In the genomic region with DNA sequence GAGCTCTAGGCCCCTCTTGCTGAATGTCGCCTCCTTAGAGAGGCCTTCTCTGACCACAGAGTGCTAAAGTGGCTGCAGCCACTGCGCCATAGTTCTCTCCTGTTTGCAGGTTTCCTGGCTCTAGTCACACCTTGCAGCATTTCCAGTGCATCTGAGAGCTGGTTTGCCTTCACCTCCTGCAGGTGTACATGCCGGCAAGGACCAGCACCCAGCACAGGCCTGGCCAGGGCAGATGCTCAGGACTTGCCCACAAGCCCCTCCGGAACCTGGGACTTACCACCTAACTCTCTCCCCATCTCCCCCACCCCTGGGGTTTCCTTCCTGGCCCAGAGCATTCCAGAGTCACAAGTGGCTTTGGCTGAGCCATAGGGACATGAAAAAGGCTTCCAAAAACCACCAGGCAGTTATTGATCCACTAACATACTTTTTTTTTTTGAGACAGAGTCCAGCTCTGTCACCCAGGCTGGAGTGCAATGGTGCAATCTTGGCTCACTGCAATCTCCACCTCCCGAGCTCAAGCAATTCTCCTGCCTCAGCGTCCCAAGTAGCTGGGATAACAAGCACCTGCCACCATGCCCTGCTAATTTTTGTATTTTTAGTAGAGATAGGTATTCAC, we compare ENCODE assay signal across 18 cellular contexts. TPM values are rescaled to one million over a fixed set of nuclear protein-coding genes. Genes with fewer than 3 reads are reported as not detected.
A peak's percentile ranks its signal among the peaks of the same experiment; 100 is the strongest.
DNase-seq lines count a peak whose midpoint lies in the region; ATAC-seq and TF ChIP-seq lines count a peak whose summit lies in the region.
"Had no signal": no experiment of that assay in that cellular context is flagged by ENCODE, and none has a peak within 500 bp of the region (broad histone marks: within the 10 kb centered on the region; RNA-seq: fewer than 3 reads in every experiment).

No MANE protein-coding gene starts in this region.

- H3K23ac ChIP-seq in H9 (ENCODE audit: insufficient read length, low read depth, low read length), result no peak overlapping the region

- H3K27ac Mint-ChIP-seq in activated CD4-positive, alpha-beta T cell treated with anti-CD3 and anti-CD28 coated beads, Interleukin-2, amount 10 ng/mL, durations not matched to agents 24 days and 14 days, result peak overlapping the region; percentile 67
- H3K27ac Mint-ChIP-seq in H9 (peak overlapping the region in 2 of 3 experiments; percentile 67 to 68; a peak in 3 of 7 replicates), neural crest cell (ENCODE audit: unreplicated experiment) (peak overlapping the region; percentile 4)
- H3K27ac Mint-ChIP-seq in activated naive CD4-positive, alpha-beta T cell treated with anti-CD3 and anti-CD28 coated beads, Interleukin-2, amount 50 U/mL, for 72 hours, result peak overlapping the region in 1 of 2 donors; percentile 62

- no peak overlapping the region for H2AFZ ChIP-seq in H9 (ENCODE audit: low read length)

- H3K27me3 ChIP-seq in H9 (ENCODE audit: insufficient read depth, low read length), result no peaks in the 10 kb centered on the region
- H3K27me3 ChIP-seq in body of pancreas, result no peaks in the 10 kb centered on the region
- H3K27me3 ChIP-seq in uterus, result no peaks in the 10 kb centered on the region
- H3K27me3 ChIP-seq: tibial artery had no signal

- no CpG with 5 or more reads among the region's 6 CpGs for WGBS in H9 (ENCODE audit: extremely low coverage, insufficient read length, low lambda C conversion rate)
- WGBS in body of pancreas, 2 donors, result 54 to 59% methylated on average over 6 of the region's 6 CpGs

- H3K36me3 ChIP-seq in body of pancreas (replicated peaks in 1 of 2; ENCODE audit: insufficient read depth in 1 of 2, low read depth in 2 of 2) (no peaks in the 10 kb centered on the region), uterus (no peaks in the 10 kb centered on the region)
- H3K36me3 ChIP-seq: tibial artery had no signal

- H3K9me3 ChIP-seq in H9 (ENCODE audit: control insufficient read depth, low read depth, low read length) (no peaks in the 10 kb centered on the region), body of pancreas (no peaks in the 10 kb centered on the region), uterus (no peaks in the 10 kb centered on the region)
- H3K9me3 ChIP-seq: tibial artery had no signal

- H3K79me1 ChIP-seq in H9 (ENCODE audit: insufficient read depth, low read depth, low read length, poor library complexity, severe bottlenecking), result peaks cover 14% of the 10 kb centered on the region

- no peaks in the 10 kb centered on the region for H3K23me2 ChIP-seq in H9 (ENCODE audit: insufficient read length, low read depth, low read length, poor library complexity, severe bottlenecking)

- H4K8ac ChIP-seq in H9 (replicated peaks; ENCODE audit: insufficient read length, low read depth, low read length), result no peak overlapping the region

- H3K4me3 ChIP-seq in body of pancreas, result no peak overlapping the region
- H3K4me3 ChIP-seq in uterus, result no peak overlapping the region
- H3K4me3 ChIP-seq: K562, SK-N-MC, tibial artery had no signal

- H3K4me1 Mint-ChIP-seq in activated CD4-positive, alpha-beta T cell treated with anti-CD3 and anti-CD28 coated beads, Interleukin-2, amount 10 ng/mL, durations not matched to agents 24 days and 14 days, result peaks cover 37% of the 10 kb centered on the region
- peaks cover 37 to 58% of the 10 kb centered on the region in 2 experiments for H3K4me1 Mint-ChIP-seq in H9
- no peaks in the 10 kb centered on the region for H3K4me1 Mint-ChIP-seq in neural crest cell

- no peaks in the 10 kb centered on the region for H4K20me1 ChIP-seq in H9 (ENCODE audit: control insufficient read depth, insufficient read depth, insufficient read length)

- no peak overlapping the region for H2AK5ac ChIP-seq in H9 (ENCODE audit: insufficient read length, low read length)

- no peak overlapping the region for H3K4me2 ChIP-seq in H9 (ENCODE audit: insufficient read depth, insufficient read length, low read length)

- no peaks in the 10 kb centered on the region for H3K9me3 Mint-ChIP-seq in activated CD4-positive, alpha-beta T cell treated with anti-CD3 and anti-CD28 coated beads, Interleukin-2, amount 10 ng/mL, durations not matched to agents 24 days and 14 days
- H3K9me3 Mint-ChIP-seq in H9, result no peaks in the 10 kb centered on the region
- H3K9me3 Mint-ChIP-seq in neural crest cell, result no peaks in the 10 kb centered on the region
- H3K9me3 Mint-ChIP-seq in activated naive CD4-positive, alpha-beta T cell treated with anti-CD3 and anti-CD28 coated beads, Interleukin-2, amount 50 U/mL, for 72 hours, result no peaks in the 10 kb centered on the region
- H3K9me3 Mint-ChIP-seq: central memory CD8-positive, alpha-beta T cell had no signal

- no peak overlapping the region; the same call in 1 of the 2 replicates for H3K14ac ChIP-seq in H9 (ENCODE audit: insufficient read depth, low read length)

- H3K27ac ChIP-seq in H9 (ENCODE audit: insufficient read length, low read depth, low read length) (no peak overlapping the region), body of pancreas (peak overlapping the region in 3 of 4 donors; percentile 8 to 52 (median 27)), uterus (no peak overlapping the region)
- H3K27ac ChIP-seq: SK-N-MC, tibial artery had no signal

- no peak overlapping the region for H3T11ph ChIP-seq in H9 (ENCODE audit: low read length)

- H4K91ac ChIP-seq in H9 (ENCODE audit: insufficient read length, low read depth, low read length), result no peak overlapping the region

- no peak overlapping the region for H2BK20ac ChIP-seq in H9 (ENCODE audit: low read depth, low read length, poor library complexity, severe bottlenecking)

- intact Hi-C loops in activated CD4-positive, alpha-beta T cell treated with anti-CD3 and anti-CD28 coated beads, Interleukin-2, amount 10 ng/mL, durations not matched to agents 24 days and 14 days (cut with micrococcal nuclease), result no loop called here
- intact Hi-C loops in body of pancreas (cut with DNase I), result no loop called here
- intact Hi-C loops in left colon (cut with DNase I, micrococcal nuclease), result no loop called here
- intact Hi-C loops in uterus (cut with DNase I; ENCODE audit: low total_unique reads), result no loop called here

- H2BK15ac ChIP-seq in H9 (ENCODE audit: low read depth, low read length), result no peak overlapping the region

- peaks cover 49% of the 10 kb centered on the region; the same call in 1 of the 2 replicates for H3K79me2 ChIP-seq in H9 (ENCODE audit: insufficient read depth, low read length)

- H2BK120ac ChIP-seq in H9 (ENCODE audit: low read depth, low read length, poor library complexity, severe bottlenecking), result no peak overlapping the region

- TF ChIP-seq CTCF in H9 (conservative IDR thresholded peaks at IDR 0.05) (no peak), body of pancreas (IDR thresholded peaks at IDR 0.05) (no peak), neural crest cell (conservative IDR thresholded peaks at IDR 0.05) (no peak), uterus (IDR thresholded peaks at IDR 0.05) (no peak)

- H3K4me1 ChIP-seq in H9 (ENCODE audit: insufficient read depth, low read length), result peaks cover 2% of the 10 kb centered on the region; the same call in 1 of the 2 replicates
- H3K4me1 ChIP-seq in body of pancreas, result peaks cover 33% of the 10 kb centered on the region
- no peaks in the 10 kb centered on the region for H3K4me1 ChIP-seq in uterus

- TF ChIP-seq POLR2A in body of pancreas (IDR thresholded peaks at IDR 0.05), result no peak
- no peak for TF ChIP-seq POLR2A in uterus (IDR thresholded peaks at IDR 0.05)

- H3K56ac ChIP-seq in H9 (ENCODE audit: insufficient read length, low read depth, low read length), result no peak overlapping the region

- no peak overlapping the region for H2BK5ac ChIP-seq in H9 (ENCODE audit: insufficient read length, low read length)

- no peak overlapping the region for H3K4me3 Mint-ChIP-seq in activated CD4-positive, alpha-beta T cell treated with anti-CD3 and anti-CD28 coated beads, Interleukin-2, amount 10 ng/mL, durations not matched to agents 24 days and 14 days
- H3K4me3 Mint-ChIP-seq in H9, result no peak overlapping the region
- H3K4me3 Mint-ChIP-seq in neural crest cell, result no peak overlapping the region
- H3K4me3 Mint-ChIP-seq: central memory CD8-positive, alpha-beta T cell; T-helper 17 cell had no signal

- no peak for DNase-seq in activated CD4-positive, alpha-beta T cell treated with anti-CD3 and anti-CD28 coated beads, Interleukin-2, amount 10 ng/mL, durations not matched to agents 24 days and 14 days
- DNase-seq in activated CD4-positive, alpha-beta T cell treated with anti-CD3 and anti-CD28 coated beads for 1 hour, result no peak
- DNase-seq in H9, result no peak
- DNase-seq in body of pancreas, result no peak
- no peak for DNase-seq in neural crest cell (ENCODE audit: low read depth, low spot score)
- no peak for DNase-seq in left colon
- DNase-seq in uterus, result no peak
- no peak for DNase-seq in activated naive CD4-positive, alpha-beta T cell treated with anti-CD3 and anti-CD28 coated beads, Interleukin-2, amount 50 U/mL, for 72 hours (ENCODE audit: low spot score in 2 of 2)
- DNase-seq: activated CD4-positive, alpha-beta T cell treated with anti-CD3 and anti-CD28 coated beads for 4 hours; activated CD8-positive, alpha-beta memory T cell treated with anti-CD3 and anti-CD28 coated beads, Interleukin-2, amount 50 U/mL, for 4 hours; NCI-H1105 treated with DMSO at 0.1 percent for 48 hours; NCI-H1930; stimulated activated CD8-positive, alpha-beta memory T cell treated with anti-CD3 and anti-CD28 coated beads, Interleukin-4, amount 100 ng/mL, for 48 hours; T-helper 17 cell; tibial artery had no signal

- H3K27me3 Mint-ChIP-seq in activated CD4-positive, alpha-beta T cell treated with anti-CD3 and anti-CD28 coated beads, Interleukin-2, amount 10 ng/mL, durations not matched to agents 24 days and 14 days, result no peaks in the 10 kb centered on the region
- H3K27me3 Mint-ChIP-seq in H9 (ENCODE audit: low read depth), result no peaks in the 10 kb centered on the region
- no peaks in the 10 kb centered on the region for H3K27me3 Mint-ChIP-seq in neural crest cell (ENCODE audit: low read depth)
- H3K27me3 Mint-ChIP-seq: central memory CD8-positive, alpha-beta T cell; T-helper 17 cell had no signal

- peaks cover 3% of the 10 kb centered on the region for H3K36me3 Mint-ChIP-seq in activated CD4-positive, alpha-beta T cell treated with anti-CD3 and anti-CD28 coated beads, Interleukin-2, amount 10 ng/mL, durations not matched to agents 24 days and 14 days (ENCODE audit: low read depth)
- H3K36me3 Mint-ChIP-seq in H9 (ENCODE audit: insufficient read depth in 1 of 3, low read depth in 3 of 3) (no peaks in the 10 kb centered on the region), neural crest cell (ENCODE audit: low read depth) (no peaks in the 10 kb centered on the region)
- H3K36me3 Mint-ChIP-seq in activated naive CD4-positive, alpha-beta T cell treated with anti-CD3 and anti-CD28 coated beads, Interleukin-2, amount 50 U/mL, for 72 hours, result no peaks in the 10 kb centered on the region

- H3K4ac ChIP-seq in H9 (ENCODE audit: low read depth, low read length), result no peak overlapping the region

- no peak overlapping the region for H2BK12ac ChIP-seq in H9 (ENCODE audit: insufficient read length, low read depth, low read length)

- H3K9ac ChIP-seq in H9 (ENCODE audit: extremely low read depth, insufficient read length, low read length), result no peak overlapping the region

- ATAC-seq in body of pancreas, result peak; percentile 60
- no peak for ATAC-seq in left colon
- ATAC-seq in activated naive CD4-positive, alpha-beta T cell treated with anti-CD3 and anti-CD28 coated beads, Interleukin-2, amount 50 U/mL, for 72 hours, result no peak
- ATAC-seq: K562, T-helper 17 cell had no signal

- no peak overlapping the region for H3K18ac ChIP-seq in H9 (ENCODE audit: insufficient read length, low read depth, low read length)

- no peak overlapping the region for H4K5ac ChIP-seq in H9 (ENCODE audit: insufficient read length, low read depth, low read length)

RNA-seq across cellular contexts. Expression of a gene that starts 9.1 kb away (rescaled TPM):
- 71.0 and 73.9 TPM in 2 replicates for total RNA-seq in activated CD4-positive, alpha-beta T cell treated with anti-CD3 and anti-CD28 coated beads, Interleukin-2, amount 10 ng/mL, durations not matched to agents 24 days and 14 days
- total RNA-seq in H9 (2021), result 89.5 and 92.7 TPM in 2 replicates
- total RNA-seq in body of pancreas, result 10 to 100 TPM; 30.1 to 32.6 TPM
- total RNA-seq in neural crest cell, result 59.8 and 63.8 TPM in 2 replicates
- 100 to 1,000 TPM; 138 to 142 TPM for total RNA-seq in left colon
- total RNA-seq in uterus, result 10 to 100 TPM; 19.7 to 97.7 (median 26.5) TPM
- total RNA-seq in activated naive CD4-positive, alpha-beta T cell treated with anti-CD3 and anti-CD28 coated beads, Interleukin-2, amount 50 U/mL, for 72 hours, result 10 to 100 TPM; 15.2 to 33.2 TPM

Comparison
In these comparisons a context has a peak if more than half of its experiments do, and no peak if none do; other contexts are left out.
1. H3K27ac ChIP-seq: peak in body of pancreas (3 of 4); none in H9 (single experiment) and uterus (0 of 2).